ENCODE assay signal across 7 cellular contexts in genomic region chr19:46412034-46412982, GRCh38.
DNase-seq lines count a peak whose midpoint lies in the region; ATAC-seq and TF ChIP-seq lines count a peak whose summit lies in the region.

No MANE protein-coding gene starts in this region.

- CTCF ChIA-PET in RWPE1 (lab: Yijun Ruan, JAX): interaction anchor here (0.6 to 0.8 kb wide), 2 partner anchors 16 to 708 kb away, joined by 4 to 5 read pairs; no protein-coding TSS in a partner anchor

- H3K27me3 ChIP-seq in mucosa of rectum (ENCODE audit: control insufficient read depth in 2 of 2, insufficient read depth in 2 of 2, low read length in 2 of 2) (peaks cover 31 to 45% of the 10 kb centered on the region in 2 donors), tibial artery (no peaks in the 10 kb centered on the region)

- TF ChIP-seq CTCF in RWPE1 (conservative IDR thresholded peaks at IDR 0.05; ENCODE audit: low read depth) (no peak), epithelial cell of esophagus (IDR thresholded peaks at IDR 0.05; ENCODE audit: insufficient read depth, low read depth, low read length, missing control alignments) (peak; percentile 8), tibial artery (IDR thresholded peaks at IDR 0.05) (no peak)

- intact Hi-C loops in tibial artery (cut with DNase I; ENCODE audit: low total_unique reads): no loop called here

- DNase-seq in RWPE1 (ENCODE audit: low spot score): no peak
- no peak for DNase-seq in epithelial cell of esophagus (ENCODE audit: low read depth)
- DNase-seq in tibial artery: no peak
- DNase-seq in midbrain (lab: John Stamatoyannopoulos, UW): no peak
- DNase-seq in SKM-1 (lab: John Stamatoyannopoulos, UW; ENCODE audit: unreplicated experiment): no peak

- no peak for ATAC-seq in GM19023 (IDR thresholded peaks at IDR 0.05; ENCODE audit: unreplicated experiment)

- H3K36me3 ChIP-seq in mucosa of rectum (ENCODE audit: control insufficient read depth in 2 of 2, insufficient read depth in 2 of 2, low read length in 2 of 2) (no peaks in the 10 kb centered on the region), tibial artery (no peaks in the 10 kb centered on the region)

- H3K4me1 ChIP-seq in mucosa of rectum (ENCODE audit: control insufficient read depth in 2 of 2, insufficient read depth in 2 of 2, low read length in 2 of 2) (peaks cover 0 to 2% of the 10 kb centered on the region in 2 donors), tibial artery (peaks cover 4 to 81% (median 52%) of the 10 kb centered on the region in 4 donors)

- H3K9me3 ChIP-seq in mucosa of rectum (ENCODE audit: control insufficient read depth in 2 of 2, low read length in 2 of 2) (no peaks in the 10 kb centered on the region), tibial artery (no peaks in the 10 kb centered on the region)

- H3K4me3 ChIP-seq in epithelial cell of esophagus (ENCODE audit: low read length): peak overlapping the region; percentile 76
- H3K4me3 ChIP-seq in mucosa of rectum (ENCODE audit: low read length in 2 of 2): peak overlapping the region; percentile 47 to 67
- peak overlapping the region; percentile 58 to 71 for H3K4me3 ChIP-seq in tibial artery

- POLR2A ChIA-PET in RWPE1 (lab: Yijun Ruan, JAX; ENCODE audit: low non-redundant PET): no interaction called here

- H3K27ac ChIP-seq in RWPE1: peak overlapping the region; percentile 93
- no peak overlapping the region for H3K27ac ChIP-seq in mucosa of rectum (ENCODE audit: low read depth in 2 of 2, low read length in 2 of 2)
- H3K27ac ChIP-seq in tibial artery: peak overlapping the region; percentile 81 to 85

- H3K9ac ChIP-seq in mucosa of rectum (ENCODE audit: low read depth in 1 of 2, low read length in 2 of 2): peak overlapping the region in 1 of 2 donors; percentile 51

Comparison
In these comparisons a context has a peak if more than half of its experiments do, and no peak if none do; other contexts are left out.
1. H3K27ac ChIP-seq: peak in RWPE1 (single experiment) and tibial artery (2 of 2); none in mucosa of rectum (0 of 2).
2. Peak in every context shown above with its lines, with median percentiles within 50 percentile points of each other: H3K4me3 ChIP-seq.